In genomic region chr19:52847352-52847751, GRCh38 we compare ENCODE assay signal across 1 cellular context. TPM values are rescaled to one million over a fixed set of nuclear protein-coding genes. Genes with fewer than 3 reads are reported as not detected.
"Had no signal": no experiment of that assay in that cellular context is flagged by ENCODE, and none has a peak within 500 bp of the region (broad histone marks: within the 10 kb centered on the region; RNA-seq: fewer than 3 reads in every experiment).

No MANE protein-coding gene starts in this region.

RNA-seq across cellular contexts. Expression of gene ZNF320, which starts 50.1 kb away (rescaled TPM):
- total RNA-seq: mononuclear cell had no signal
